ENCODE assay signal across 1 cellular context in genomic region chr7:5479133-5479745, GRCh38.
TF ChIP-seq lines count a peak whose summit lies in the region.

No MANE protein-coding gene starts in this region.

TF ChIP-seq in IMR-90, 13 proteins besides CTCF, POLR2A, EP300 and RAD21:
- TF ChIP-seq FOS (IDR thresholded peaks at IDR 0.05; ENCODE audit: low read depth, low read length) (no peak), CHD1 (IDR thresholded peaks at IDR 0.05; ENCODE audit: low read depth, low read length) (no peak), MAZ (IDR thresholded peaks at IDR 0.05; ENCODE audit: borderline replicate concordance, low read depth, low read length) (no peak), SMC3 (IDR thresholded peaks at IDR 0.05; ENCODE audit: low read depth, low read length) (no peak), NFE2L2 (IDR thresholded peaks at IDR 0.05; ENCODE audit: low read depth, low read length) (no peak), RFX5 (IDR thresholded peaks at IDR 0.05; ENCODE audit: low read depth, low read length) (no peak), MAFK (IDR thresholded peaks at IDR 0.05; ENCODE audit: low read depth, low read length) (no peak), ELK1 (IDR thresholded peaks at IDR 0.05; ENCODE audit: borderline replicate concordance, low read depth, low read length) (no peak), CEBPB (IDR thresholded peaks at IDR 0.05; ENCODE audit: low read depth, low read length) (no peak)
- TF ChIP-seq, protein P1, sequence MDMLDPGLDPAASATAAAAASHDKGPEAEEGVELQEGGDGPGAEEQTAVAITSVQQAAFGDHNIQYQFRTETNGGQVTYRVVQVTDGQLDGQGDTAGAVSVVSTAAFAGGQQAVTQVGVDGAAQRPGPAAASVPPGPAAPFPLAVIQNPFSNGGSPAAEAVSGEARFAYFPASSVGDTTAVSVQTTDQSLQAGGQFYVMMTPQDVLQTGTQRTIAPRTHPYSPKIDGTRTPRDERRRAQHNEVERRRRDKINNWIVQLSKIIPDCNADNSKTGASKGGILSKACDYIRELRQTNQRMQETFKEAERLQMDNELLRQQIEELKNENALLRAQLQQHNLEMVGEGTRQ (IDR thresholded peaks at IDR 0.05; ENCODE audit: low read depth, low read length) = no peak
